Comparison of ENCODE assay signal across 12 cellular contexts in genomic region chr12:32906407-32907165, GRCh38. TPM values are rescaled to one million over a fixed set of nuclear protein-coding genes. Genes with fewer than 3 reads are reported as not detected.
DNase-seq lines count a peak whose midpoint lies in the region; ATAC-seq and TF ChIP-seq lines count a peak whose summit lies in the region.
"Had no signal": no experiment of that assay in that cellular context is flagged by ENCODE, and none has a peak within 500 bp of the region (broad histone marks: within the 10 kb centered on the region; RNA-seq: fewer than 3 reads in every experiment).

No MANE protein-coding gene starts in this region.

- POLR2A ChIA-PET in PC-3 (lab: Charles Lee; ENCODE audit: unreplicated experiment): no interaction called here
- POLR2A ChIA-PET in CD4-positive, alpha-beta memory T cell (lab: Charles Lee; ENCODE audit: partially characterized antibody): no interaction called here

- no peaks in the 10 kb centered on the region for H3K36me3 Mint-ChIP-seq in CD4-positive, alpha-beta memory T cell

- intact Hi-C loops in PC-3 (cut with micrococcal nuclease) (no loop called here), ovary (cut with DNase I) (no loop called here)
- intact Hi-C loops in CD4-positive, alpha-beta memory T cell (cut with micrococcal nuclease): no loop called here

- H3K27me3 Mint-ChIP-seq in CD4-positive, alpha-beta memory T cell: peaks cover 2 to 6% of the 10 kb centered on the region in 2 donors

- H3K79me2 ChIP-seq in PC-3 (ENCODE audit: low read length): no peaks in the 10 kb centered on the region

- peaks cover 18% of the 10 kb centered on the region for H3K4me1 ChIP-seq in PC-3 (ENCODE audit: insufficient read depth, low read length)
- no peaks in the 10 kb centered on the region for H3K4me1 ChIP-seq in CD4-positive, alpha-beta memory T cell (ENCODE audit: insufficient read depth, low read length)
- no peaks in the 10 kb centered on the region for H3K4me1 ChIP-seq in BE2C
- H3K4me1 ChIP-seq in ovary (ENCODE audit: insufficient read depth): no peaks in the 10 kb centered on the region

- H3K36me3 ChIP-seq in PC-3 (ENCODE audit: low read depth, low read length): no peaks in the 10 kb centered on the region
- H3K36me3 ChIP-seq in CD4-positive, alpha-beta memory T cell (ENCODE audit: insufficient read depth, low read length): no peaks in the 10 kb centered on the region
- no peaks in the 10 kb centered on the region for H3K36me3 ChIP-seq in BE2C
- no peaks in the 10 kb centered on the region for H3K36me3 ChIP-seq in ovary
- H3K36me3 ChIP-seq: spleen had no signal

- CTCF ChIA-PET in PC-3 (lab: Charles Lee): interaction anchor here (0.6 kb wide), 1 partner anchor 11 kb away, joined by 4 read pairs; no protein-coding TSS in a partner anchor
- CTCF ChIA-PET in CD4-positive, alpha-beta memory T cell (lab: Charles Lee; ENCODE audit: partially characterized antibody): no interaction called here

- H3K4me1 Mint-ChIP-seq in CD4-positive, alpha-beta memory T cell: no peaks in the 10 kb centered on the region

- H3K9me3 ChIP-seq in PC-3 (ENCODE audit: low read length) (no peaks in the 10 kb centered on the region), BE2C (no peaks in the 10 kb centered on the region), ovary (no peaks in the 10 kb centered on the region)
- no peaks in the 10 kb centered on the region for H3K9me3 ChIP-seq in CD4-positive, alpha-beta memory T cell (ENCODE audit: control insufficient read depth in 1 of 2, low read length in 2 of 2)
- H3K9me3 ChIP-seq: spleen had no signal

- no peak overlapping the region for H3K4me2 ChIP-seq in PC-3 (ENCODE audit: low read length)

- no peaks in the 10 kb centered on the region for H3K27me3 ChIP-seq in PC-3 (ENCODE audit: low read length)
- no peaks in the 10 kb centered on the region for H3K27me3 ChIP-seq in CD4-positive, alpha-beta memory T cell (ENCODE audit: insufficient read depth, low read length)
- H3K27me3 ChIP-seq in BE2C: 0 out of 2 replicates have a peak, but pooled peaks cover 2% of the 10 kb centered on the region
- H3K27me3 ChIP-seq in ovary: no peaks in the 10 kb centered on the region

- H3K27ac Mint-ChIP-seq in CD4-positive, alpha-beta memory T cell: no peak overlapping the region

- DNase-seq in PC-3 (peak; percentile 50), NCI-H2227 treated with DMSO at 0.1 percent for 48 hours (lab: John Stamatoyannopoulos, UW) (no peak), BE2C (no peak), ovary (no peak)
- DNase-seq in CD4-positive, alpha-beta memory T cell: no peak
- DNase-seq: activated CD4-positive, alpha-beta T cell treated with anti-CD3 and anti-CD28 coated beads, Interleukin-2, amount 50 U/mL, for 4 hours; dermis blood vessel endothelial cell; NCI-H1436 treated with DMSO at 0.1 percent for 48 hours; spleen had no signal

- no peak overlapping the region for H3K9ac ChIP-seq in PC-3 (ENCODE audit: low read length)

- TF ChIP-seq POLR2A in GM18505 (IDR thresholded peaks at IDR 0.05; ENCODE audit: borderline replicate concordance, extremely low read depth, insufficient read depth, insufficient read length): no peak
- TF ChIP-seq POLR2A in ovary (IDR thresholded peaks at IDR 0.05): no peak

- TF ChIP-seq EP300 in ovary (IDR thresholded peaks at IDR 0.05): no peak

- no peaks in the 10 kb centered on the region for H3K9me2 ChIP-seq in PC-3 (replicated peaks; ENCODE audit: low read length)

- no peaks in the 10 kb centered on the region for H3F3A ChIP-seq in PC-3 (ENCODE audit: low read length, unreplicated experiment)

- BruUV-seq in PC-3 (replicated peaks; lab: Mats Ljungman, UMichigan): no TSS peak

- peak; percentile 99 for ATAC-seq in GM18505 (IDR thresholded peaks at IDR 0.05; ENCODE audit: unreplicated experiment)
- peak; percentile 98 for ATAC-seq in GM19463 (IDR thresholded peaks at IDR 0.05; ENCODE audit: unreplicated experiment)
- ATAC-seq in HG03066 (IDR thresholded peaks at IDR 0.05; ENCODE audit: low read depth, unreplicated experiment): peak; percentile 98
- peak; percentile 38 for ATAC-seq in PC-3

- 67 to 84% (median 69%) methylated on average over 9 of the region's 9 CpGs for WGBS in ovary, 3 donors

- no peak for TF ChIP-seq CTCF in PC-3 (conservative IDR thresholded peaks at IDR 0.05; ENCODE audit: low read depth, low read length)
- TF ChIP-seq CTCF in BE2C (IDR thresholded peaks at IDR 0.05; ENCODE audit: low read depth, low read length): no peak
- no peak for TF ChIP-seq CTCF in ovary (IDR thresholded peaks at IDR 0.05)

- H3K9me3 Mint-ChIP-seq in CD4-positive, alpha-beta memory T cell: peaks cover 0 to 2% (median 0%) of the 10 kb centered on the region in 8 donors

- H2AFZ ChIP-seq in PC-3 (ENCODE audit: low read length): no peak overlapping the region

- H3K27ac ChIP-seq in PC-3 (ENCODE audit: low read length) (no peak overlapping the region), ovary (no peak overlapping the region)
- no peak overlapping the region for H3K27ac ChIP-seq in CD4-positive, alpha-beta memory T cell (ENCODE audit: low read depth, low read length)
- H3K27ac ChIP-seq: spleen had no signal

- H3K4me3 Mint-ChIP-seq in CD4-positive, alpha-beta memory T cell: no peak overlapping the region

- no peaks in the 10 kb centered on the region for H4K20me1 ChIP-seq in PC-3 (ENCODE audit: low read length)

- H3K4me3 ChIP-seq in PC-3 (ENCODE audit: low read length) (no peak overlapping the region), BE2C (ENCODE audit: low read depth, low read length) (no peak overlapping the region), ovary (no peak overlapping the region)
- no peak overlapping the region for H3K4me3 ChIP-seq in CD4-positive, alpha-beta memory T cell (ENCODE audit: low read length in 2 of 2)
- H3K4me3 ChIP-seq: spleen had no signal

RNA-seq across cellular contexts. Expression of gene PKP2, which starts 10.0 kb away (rescaled TPM):
- total RNA-seq in PC-3 (2014; rRNA removed) (12.7 TPM in 2 replicates), ovary (100 to 1,000 TPM in 1 of 7 donors, 10 to 100 TPM in 5, 1 to 10 TPM in 1; 7.4 to 124 (median 30.9) TPM)
- total RNA-seq in CD4-positive, alpha-beta memory T cell: under 1 TPM; 0.76 to 0.86 TPM
- under 1 TPM; 0.52 to 0.65 TPM for polyA plus RNA-seq in CD4-positive, alpha-beta memory T cell
- not detected for polyA plus RNA-seq in BE2C (2012; ENCODE audit: insufficient read depth, insufficient read length, low read depth)
- 10 to 100 TPM; 11.4 to 26.2 TPM for polyA plus RNA-seq in ovary

Comparison
In these comparisons a context has a peak if more than half of its experiments do, and no peak if none do; other contexts are left out.
1. ATAC-seq: peak in every context shown above with its lines; median percentile 99 in GM18505; 98 in GM19463; 98 in HG03066; 38 in PC-3.